Comparison of ENCODE assay signal across 16 cellular contexts in the genomic region with DNA sequence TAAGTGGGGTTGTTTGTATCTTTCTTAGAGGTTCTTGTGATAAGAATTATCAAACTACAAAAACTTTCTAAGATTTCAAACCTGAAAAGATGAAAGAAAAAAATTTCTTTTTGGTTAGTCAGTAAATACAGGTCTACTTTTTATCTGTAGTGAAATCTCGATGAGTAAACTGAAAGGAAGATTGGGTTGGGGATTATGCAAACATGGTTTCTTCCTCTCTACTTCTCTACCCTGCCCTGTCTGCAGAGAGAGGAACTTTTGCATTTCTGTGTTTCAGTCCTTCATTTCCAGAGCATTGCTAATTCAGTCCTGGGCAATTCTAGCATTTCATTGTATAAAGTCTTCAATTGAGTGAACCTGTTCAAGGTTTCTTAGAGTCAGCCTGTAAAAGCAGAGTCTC. TPM values are rescaled to one million over a fixed set of nuclear protein-coding genes. Genes with fewer than 3 reads are reported as not detected.
DNase-seq lines count a peak whose midpoint lies in the region; ATAC-seq and TF ChIP-seq lines count a peak whose summit lies in the region.
"Had no signal": no experiment of that assay in that cellular context is flagged by ENCODE, and none has a peak within 500 bp of the region (broad histone marks: within the 10 kb centered on the region; RNA-seq: fewer than 3 reads in every experiment).

No MANE protein-coding gene starts in this region.

- in situ Hi-C loops in G401 (cut with HindIII; ENCODE audit: low sequenced_read_pairs): no loop called here

- H3K4me3 Mint-ChIP-seq in activated CD4-positive, alpha-beta T cell treated with anti-CD3 and anti-CD28 coated beads, Interleukin-2, amount 10 ng/mL, durations not matched to agents 7 days and 5 days: peak overlapping the region; percentile 61

- intact Hi-C loops in A673 (cut with micrococcal nuclease; ENCODE audit: unreplicated experiment): no loop called here

- H3K27me3 Mint-ChIP-seq in activated CD4-positive, alpha-beta T cell treated with anti-CD3 and anti-CD28 coated beads, Interleukin-2, amount 10 ng/mL, durations not matched to agents 7 days and 5 days: no peaks in the 10 kb centered on the region

- no peaks in the 10 kb centered on the region for H3K36me3 ChIP-seq in A673 (ENCODE audit: insufficient read depth, low read length, poor library complexity, severe bottlenecking)
- H3K36me3 ChIP-seq: ascending aorta, heart right ventricle, ovary had no signal

- H3K36me3 Mint-ChIP-seq in activated CD4-positive, alpha-beta T cell treated with anti-CD3 and anti-CD28 coated beads, Interleukin-2, amount 10 ng/mL, durations not matched to agents 7 days and 5 days (ENCODE audit: low read depth): no peaks in the 10 kb centered on the region

- H3K4me3 ChIP-seq in fibroblast of the aortic adventitia (ENCODE audit: low read depth, low read length) (no peak overlapping the region), A673 (ENCODE audit: low read depth, low read length, poor library complexity, severe bottlenecking) (no peak overlapping the region)
- H3K4me3 ChIP-seq: ascending aorta, heart right ventricle, ovary had no signal

- peaks cover 4% of the 10 kb centered on the region for H3K27me3 ChIP-seq in A673 (replicated peaks; ENCODE audit: insufficient read depth, low read depth, low read length, poor library complexity)
- H3K27me3 ChIP-seq: ascending aorta, ovary had no signal

- DNase-seq in activated CD4-positive, alpha-beta T cell treated with anti-CD3 and anti-CD28 coated beads, Interleukin-2, amount 10 ng/mL, durations not matched to agents 7 days and 5 days: no peak
- no peak for DNase-seq in activated CD4-positive, alpha-beta T cell treated with anti-CD3 and anti-CD28 coated beads for 48 hours
- DNase-seq in NOMO-1 treated with DMSO at 0.1 percent for 48 hours (lab: John Stamatoyannopoulos, UW; ENCODE audit: unreplicated experiment): peak; percentile 67
- no peak for DNase-seq in fibroblast of the aortic adventitia (ENCODE audit: low read depth)
- DNase-seq in A673 (ENCODE audit: low spot score): no peak
- DNase-seq in G401 (ENCODE audit: low spot score): no peak
- DNase-seq: activated CD4-positive, CD25-positive, alpha-beta regulatory T cell treated with anti-CD3 and anti-CD28 coated beads, Interleukin-2, amount 50 U/mL, for 72 hours; heart right ventricle; NCI-H2171; ovary; stimulated activated naive CD4-positive, alpha-beta T cell had no signal

- H3K27ac Mint-ChIP-seq in activated CD4-positive, alpha-beta T cell treated with anti-CD3 and anti-CD28 coated beads, Interleukin-2, amount 10 ng/mL, durations not matched to agents 7 days and 5 days: peak overlapping the region; percentile 65

- CTCF ChIA-PET in activated CD4-positive, alpha-beta T cell treated with anti-CD3 and anti-CD28 coated beads, Interleukin-2, amount 10 ng/mL, durations not matched to agents 7 days and 5 days (lab: Charles Lee): no interaction called here
- CTCF ChIA-PET in A673 (lab: Charles Lee): no interaction called here

- H3K4me1 ChIP-seq in A673 (ENCODE audit: insufficient read depth, low read length, poor library complexity, severe bottlenecking): no peaks in the 10 kb centered on the region
- H3K4me1 ChIP-seq: ascending aorta, heart right ventricle had no signal

- no peak overlapping the region for H3K27ac ChIP-seq in A673 (ENCODE audit: low read depth, low read length, poor library complexity, severe bottlenecking)
- H3K27ac ChIP-seq: ascending aorta, heart right ventricle, ovary, RWPE1 had no signal

- BruUV-seq in A673 (replicated peaks; lab: Mats Ljungman, UMichigan): no TSS peak

- peak; percentile 57 for ATAC-seq in HG02763 (IDR thresholded peaks at IDR 0.05; ENCODE audit: unreplicated experiment)
- no peak for ATAC-seq in HG03457 (IDR thresholded peaks at IDR 0.05; ENCODE audit: unreplicated experiment)
- ATAC-seq: heart right ventricle had no signal

- peaks cover 38% of the 10 kb centered on the region for H3K4me1 Mint-ChIP-seq in activated CD4-positive, alpha-beta T cell treated with anti-CD3 and anti-CD28 coated beads, Interleukin-2, amount 10 ng/mL, durations not matched to agents 7 days and 5 days

- POLR2A ChIA-PET in activated CD4-positive, alpha-beta T cell treated with anti-CD3 and anti-CD28 coated beads, Interleukin-2, amount 10 ng/mL, durations not matched to agents 7 days and 5 days (lab: Charles Lee): no interaction called here
- POLR2A ChIA-PET in A673 (lab: Charles Lee; ENCODE audit: low non-redundant PET): no interaction called here

- H3K9me3 Mint-ChIP-seq in activated CD4-positive, alpha-beta T cell treated with anti-CD3 and anti-CD28 coated beads, Interleukin-2, amount 10 ng/mL, durations not matched to agents 7 days and 5 days: peaks cover 6% of the 10 kb centered on the region

- TF ChIP-seq CTCF in fibroblast of the aortic adventitia (IDR thresholded peaks at IDR 0.05; ENCODE audit: insufficient read depth, low read length) (peak; percentile 4), A673 (conservative IDR thresholded peaks at IDR 0.05; ENCODE audit: low read depth, low read length) (no peak)

- no peaks in the 10 kb centered on the region for H3K9me3 ChIP-seq in A673 (ENCODE audit: low read depth, low read length, poor library complexity, severe bottlenecking)
- H3K9me3 ChIP-seq: ascending aorta, heart right ventricle, ovary had no signal

RNA-seq across cellular contexts. Expression of gene IL2, which starts 51.6 kb away (rescaled TPM):
- 1 to 10 TPM in 1 of 2 experiments, under 1 TPM in 1; 0.84 to 1.6 TPM for total RNA-seq in activated CD4-positive, alpha-beta T cell treated with anti-CD3 and anti-CD28 coated beads, Interleukin-2, amount 10 ng/mL, durations not matched to agents 7 days and 5 days
- total RNA-seq in fibroblast of the aortic adventitia (ENCODE audit: low replicate concordance) (not detected in 2 replicates), A673 (2021) (not detected in 2 replicates)
- not detected in 2 replicates for total RNA-seq in G401 (2014; rRNA removed; shearing (Covaris generic))
- total RNA-seq: ascending aorta, heart right ventricle, lung microvascular endothelial cell had no signal
